Comparison of ENCODE assay signal across 25 cellular contexts in genomic region chr11:87083029-87083428, GRCh38. TPM values are rescaled to one million over a fixed set of nuclear protein-coding genes. Genes with fewer than 3 reads are reported as not detected.
DNase-seq lines count a peak whose midpoint lies in the region; ATAC-seq and TF ChIP-seq lines count a peak whose summit lies in the region.
"Had no signal": no experiment of that assay in that cellular context is flagged by ENCODE, and none has a peak within 500 bp of the region (broad histone marks: within the 10 kb centered on the region; RNA-seq: fewer than 3 reads in every experiment).

No MANE protein-coding gene starts in this region.

- no peaks in the 10 kb centered on the region for H3K27me3 Mint-ChIP-seq in activated naive CD8-positive, alpha-beta T cell treated with anti-CD3 and anti-CD28 coated beads, Interleukin-2, amount 10 ng/mL, durations not matched to agents 7 days and 5 days
- no peaks in the 10 kb centered on the region for H3K27me3 Mint-ChIP-seq in activated naive CD8-positive, alpha-beta T cell treated with anti-CD3 and anti-CD28 coated beads for 36 hours

- peaks cover 3% of the 10 kb centered on the region for H3K79me2 ChIP-seq in mammary epithelial cell (ENCODE audit: insufficient read depth, low read length)

- no peak overlapping the region for H2AFZ ChIP-seq in mammary epithelial cell (ENCODE audit: low read depth, low read length)

- intact Hi-C loops in mammary epithelial cell (cut with micrococcal nuclease), result no loop called here

- H3K4me1 Mint-ChIP-seq in activated naive CD8-positive, alpha-beta T cell treated with anti-CD3 and anti-CD28 coated beads, Interleukin-2, amount 10 ng/mL, durations not matched to agents 7 days and 5 days, result peaks cover 20% of the 10 kb centered on the region
- peaks cover 22% of the 10 kb centered on the region for H3K4me1 Mint-ChIP-seq in activated naive CD8-positive, alpha-beta T cell treated with anti-CD3 and anti-CD28 coated beads for 36 hours
- H3K4me1 Mint-ChIP-seq in stimulated activated effector memory CD8-positive, alpha-beta T cell treated with anti-CD3 and anti-CD28 coated beads, Interleukin-12 subunit alpha, Interleukin-12 subunit beta, amount 100 ng/mL, for 72 hours, result peaks cover 25% of the 10 kb centered on the region

- H3K9me3 ChIP-seq in WERI-Rb-1 (ENCODE audit: severe bottlenecking) (peaks cover 2% of the 10 kb centered on the region), mammary epithelial cell (replicated peaks; ENCODE audit: insufficient read depth, low read length) (no peaks in the 10 kb centered on the region)
- H3K9me3 ChIP-seq: HAP-1, MG63, mucosa of descending colon, neutrophil had no signal

- BruUV-seq in mammary epithelial cell (replicated peaks; lab: Mats Ljungman, UMichigan), result no TSS peak

- TF ChIP-seq CTCF in WERI-Rb-1 (IDR thresholded peaks at IDR 0.05; ENCODE audit: low read depth, low read length) (no peak), mammary epithelial cell (conservative IDR thresholded peaks at IDR 0.05 in 1 of 2, IDR thresholded peaks at IDR 0.05 in 1 of 2; ENCODE audit: extremely low read depth in 1 of 2, insufficient read depth in 1 of 2, low read depth in 1 of 2, low read length in 2 of 2) (no peak)

- no peaks in the 10 kb centered on the region for H3K4me1 ChIP-seq in mammary epithelial cell (ENCODE audit: insufficient read depth, low read length)
- H3K4me1 ChIP-seq: HAP-1 had no signal

- no peaks in the 10 kb centered on the region for H4K20me1 ChIP-seq in mammary epithelial cell (ENCODE audit: insufficient read depth, low read length)

- dilution Hi-C loops in mammary epithelial cell (cut with HindIII; ENCODE audit: low sequenced_read_pairs), result no loop called here

- H3K9me3 Mint-ChIP-seq in activated naive CD8-positive, alpha-beta T cell treated with anti-CD3 and anti-CD28 coated beads, Interleukin-2, amount 10 ng/mL, durations not matched to agents 7 days and 5 days, result peaks cover 7% of the 10 kb centered on the region
- H3K9me3 Mint-ChIP-seq in activated naive CD8-positive, alpha-beta T cell treated with anti-CD3 and anti-CD28 coated beads for 36 hours, result peaks cover 5% of the 10 kb centered on the region
- no peaks in the 10 kb centered on the region for H3K9me3 Mint-ChIP-seq in stimulated activated effector memory CD8-positive, alpha-beta T cell treated with anti-CD3 and anti-CD28 coated beads, Interleukin-12 subunit alpha, Interleukin-12 subunit beta, amount 100 ng/mL, for 72 hours

- WGBS in mammary epithelial cell (ENCODE audit: low coverage, missing lambda C conversion rate), result 94% methylated on average over 2 of the region's 2 CpGs

- no peak overlapping the region for H3K27ac Mint-ChIP-seq in activated naive CD8-positive, alpha-beta T cell treated with anti-CD3 and anti-CD28 coated beads, Interleukin-2, amount 10 ng/mL, durations not matched to agents 7 days and 5 days
- no peak overlapping the region for H3K27ac Mint-ChIP-seq in activated naive CD8-positive, alpha-beta T cell treated with anti-CD3 and anti-CD28 coated beads for 36 hours
- H3K27ac Mint-ChIP-seq in stimulated activated effector memory CD8-positive, alpha-beta T cell treated with anti-CD3 and anti-CD28 coated beads, Interleukin-12 subunit alpha, Interleukin-12 subunit beta, amount 100 ng/mL, for 72 hours, result peak overlapping the region; percentile 11

- CTCF ChIA-PET in mammary epithelial cell (lab: Charles Lee; ENCODE audit: low non-redundant PET), result no interaction called here

- in situ Hi-C loops in mammary epithelial cell (cut with MboI; ENCODE audit: low sequenced_read_pairs in 2 of 2), result no loop called here
- in situ Hi-C loops in G401 (cut with HindIII; ENCODE audit: low sequenced_read_pairs), result no loop called here

- no peak for DNase-seq in activated naive CD8-positive, alpha-beta T cell treated with anti-CD3 and anti-CD28 coated beads, Interleukin-2, amount 10 ng/mL, durations not matched to agents 7 days and 5 days
- DNase-seq in activated naive CD8-positive, alpha-beta T cell treated with anti-CD3 and anti-CD28 coated beads for 36 hours, result no peak
- peak; percentile 10 for DNase-seq in WERI-Rb-1
- peak; percentile 68 for DNase-seq in iPS DF 4.7 (ENCODE audit: extremely low read depth, low spot score)
- DNase-seq in stimulated activated effector memory CD8-positive, alpha-beta T cell treated with anti-CD3 and anti-CD28 coated beads, Interleukin-12 subunit alpha, Interleukin-12 subunit beta, amount 100 ng/mL, for 72 hours (ENCODE audit: low spot score in 2 of 2), result no peak
- no peak for DNase-seq in NCI-H446 treated with DMSO at 0.1 percent for 48 hours (lab: John Stamatoyannopoulos, UW)
- DNase-seq in mammary epithelial cell, result no peak
- DNase-seq in G401 (ENCODE audit: low spot score), result no peak
- DNase-seq: activated CD4-positive, CD25-positive, alpha-beta regulatory T cell treated with anti-CD3 and anti-CD28 coated beads, Interleukin-2, amount 50 U/mL, for 72 hours; activated naive CD4-positive, alpha-beta T cell; C1 segment of cervical spinal cord; Calu3; dermis blood vessel endothelial cell; glutamatergic neuron; left ventricle myocardium superior; MG63; mucosa of descending colon; NCI-H1436 treated with DMSO at 0.1 percent for 48 hours; NCI-H510A treated with DMSO at 0.1 percent for 48 hours; stimulated activated CD4-positive, alpha-beta T cell treated with anti-CD3 and anti-CD28 coated beads, Interleukin-2, amount 100 ng/mL, for 24 hours; stimulated activated naive CD8-positive, alpha-beta T cell treated with anti-CD3 and anti-CD28 coated beads, Interleukin-15, Interleukin-2, amounts not matched to agents 100 U/mL and 50 U/mL, for 24 hours had no signal

- no peak overlapping the region for H3K9ac ChIP-seq in mammary epithelial cell (ENCODE audit: insufficient read depth, low read length)

- H3K4me3 ChIP-seq in WERI-Rb-1 (ENCODE audit: low read depth, low read length), result no peak overlapping the region
- no peak overlapping the region for H3K4me3 ChIP-seq in mammary epithelial cell (replicated peaks in 1 of 3; ENCODE audit: insufficient read depth in 1 of 3, low read depth in 2 of 3, low read length in 3 of 3)
- H3K4me3 ChIP-seq: HAP-1, MG63, mucosa of descending colon, skin epidermis had no signal

- H3K27me3 ChIP-seq in WERI-Rb-1 (ENCODE audit: insufficient read depth, low read depth, severe bottlenecking) (no peaks in the 10 kb centered on the region), mammary epithelial cell (ENCODE audit: insufficient read depth, low read length) (no peaks in the 10 kb centered on the region)
- H3K27me3 ChIP-seq: MG63, neutrophil had no signal

- H3K36me3 ChIP-seq in WERI-Rb-1 (0 out of 2 replicates have a peak, but pooled peaks cover 4% of the 10 kb centered on the region), mammary epithelial cell (ENCODE audit: insufficient read depth, low read length) (no peaks in the 10 kb centered on the region)
- H3K36me3 ChIP-seq: HAP-1, MG63, neutrophil had no signal

- no peak for ATAC-seq in activated naive CD8-positive, alpha-beta T cell treated with anti-CD3 and anti-CD28 coated beads, Interleukin-2, amount 10 ng/mL, durations not matched to agents 7 days and 5 days (ENCODE audit: low read depth)
- ATAC-seq in stimulated activated effector memory CD8-positive, alpha-beta T cell treated with anti-CD3 and anti-CD28 coated beads, Interleukin-12 subunit alpha, Interleukin-12 subunit beta, amount 100 ng/mL, for 72 hours, result no peak
- ATAC-seq: left ventricle myocardium superior; mucosa of descending colon; stimulated activated naive CD8-positive, alpha-beta T cell treated with anti-CD3 and anti-CD28 coated beads, Interleukin-15, Interleukin-2, amounts not matched to agents 100 U/mL and 50 U/mL, for 24 hours had no signal

- H3K36me3 Mint-ChIP-seq in activated naive CD8-positive, alpha-beta T cell treated with anti-CD3 and anti-CD28 coated beads, Interleukin-2, amount 10 ng/mL, durations not matched to agents 7 days and 5 days, result peaks cover 37% of the 10 kb centered on the region
- H3K36me3 Mint-ChIP-seq in activated naive CD8-positive, alpha-beta T cell treated with anti-CD3 and anti-CD28 coated beads for 36 hours, result peaks cover 36% of the 10 kb centered on the region
- H3K36me3 Mint-ChIP-seq in stimulated activated effector memory CD8-positive, alpha-beta T cell treated with anti-CD3 and anti-CD28 coated beads, Interleukin-12 subunit alpha, Interleukin-12 subunit beta, amount 100 ng/mL, for 72 hours, result no peaks in the 10 kb centered on the region

- no peak overlapping the region for H3K27ac ChIP-seq in WERI-Rb-1
- no peak overlapping the region for H3K27ac ChIP-seq in mammary epithelial cell (ENCODE audit: insufficient read depth, low read depth, low read length)
- H3K27ac ChIP-seq: neutrophil, SK-N-MC, skin epidermis had no signal

- H3K4me2 ChIP-seq in mammary epithelial cell (ENCODE audit: insufficient read depth, low read depth, low read length), result no peak overlapping the region

- POLR2A ChIA-PET in activated naive CD8-positive, alpha-beta T cell treated with anti-CD3 and anti-CD28 coated beads, Interleukin-2, amount 10 ng/mL, durations not matched to agents 7 days and 5 days (lab: Charles Lee), result interaction anchor here (4.4 kb wide), 1 partner anchor 45 kb away, joined by 27 read pairs; the partner anchor contains the start of gene TMEM135

- peak overlapping the region; percentile 1 for H3K4me3 Mint-ChIP-seq in activated naive CD8-positive, alpha-beta T cell treated with anti-CD3 and anti-CD28 coated beads, Interleukin-2, amount 10 ng/mL, durations not matched to agents 7 days and 5 days
- no peak overlapping the region for H3K4me3 Mint-ChIP-seq in activated naive CD8-positive, alpha-beta T cell treated with anti-CD3 and anti-CD28 coated beads for 36 hours
- no peak overlapping the region for H3K4me3 Mint-ChIP-seq in stimulated activated effector memory CD8-positive, alpha-beta T cell treated with anti-CD3 and anti-CD28 coated beads, Interleukin-12 subunit alpha, Interleukin-12 subunit beta, amount 100 ng/mL, for 72 hours

RNA-seq across cellular contexts. Expression of gene TMEM135, which starts 45.3 kb away (rescaled TPM):
- total RNA-seq in activated naive CD8-positive, alpha-beta T cell treated with anti-CD3 and anti-CD28 coated beads, Interleukin-2, amount 10 ng/mL, durations not matched to agents 7 days and 5 days, result 10 to 100 TPM; 29.2 to 34.5 TPM
- 10 to 100 TPM; 22.8 to 29.0 TPM for total RNA-seq in activated naive CD8-positive, alpha-beta T cell treated with anti-CD3 and anti-CD28 coated beads for 36 hours
- total RNA-seq in mammary epithelial cell, result 10 to 100 TPM; 30.8 to 37.3 TPM
- 24.4 TPM for polyA plus RNA-seq in mammary epithelial cell
- 47.2 TPM for polyA minus RNA-seq in mammary epithelial cell
- total RNA-seq in G401 (2014; rRNA removed; shearing (Covaris generic)), result 67.1 and 83.3 TPM in 2 replicates

Comparison
In these comparisons a context has a peak if more than half of its experiments do, and no peak if none do; other contexts are left out.
1. DNase-seq: peak in WERI-Rb-1 (single experiment) and iPS DF 4.7 (single experiment); none in activated naive CD8-positive, alpha-beta T cell treated with anti-CD3 and anti-CD28 coated beads, Interleukin-2, amount 10 ng/mL, durations not matched to agents 7 days and 5 days (single experiment), activated naive CD8-positive, alpha-beta T cell treated with anti-CD3 and anti-CD28 coated beads for 36 hours (single experiment), stimulated activated effector memory CD8-positive, alpha-beta T cell treated with anti-CD3 and anti-CD28 coated beads, Interleukin-12 subunit alpha, Interleukin-12 subunit beta, amount 100 ng/mL, for 72 hours (0 of 2), NCI-H446 treated with DMSO at 0.1 percent for 48 hours (single experiment), mammary epithelial cell (single experiment) and G401 (single experiment).